In the genomic region with DNA sequence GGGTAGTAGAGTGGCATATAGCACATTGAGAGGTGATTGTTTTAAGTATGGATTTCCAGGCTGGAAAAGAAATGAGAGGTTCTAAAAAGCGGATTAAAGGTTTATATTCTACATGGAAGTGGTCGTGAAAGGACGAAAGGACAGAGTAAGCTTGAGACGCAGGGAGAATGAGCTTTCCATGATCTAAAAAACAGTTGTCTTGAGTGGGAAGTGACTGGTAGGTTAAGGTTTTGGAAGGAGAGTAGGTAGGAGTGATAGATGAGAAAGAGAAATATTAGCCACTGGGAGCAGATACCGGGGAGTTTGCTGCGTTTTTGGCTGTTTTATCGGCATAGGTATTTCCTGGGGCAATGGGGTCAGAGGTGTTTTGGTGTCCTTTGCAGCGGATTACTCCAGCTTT, we compare ENCODE assay signal across 29 cellular contexts.
"Had no signal": no experiment of that assay in that cellular context is flagged by ENCODE, and none has a peak within 500 bp of the region (broad histone marks: within the 10 kb centered on the region; RNA-seq: fewer than 3 reads in every experiment).

No MANE protein-coding gene starts in this region.

- DNase-seq: immature natural killer cell; kidney; left colon; left lung; lower lobe of right lung; mammary epithelial cell; mesenchymal stem cell; naive thymus-derived CD8-positive, alpha-beta T cell; nucleus accumbens; pancreas; posterior cingulate gyrus; retina; right cardiac atrium; stimulated activated CD4-positive, alpha-beta T cell treated with anti-CD3 and anti-CD28 coated beads, Interleukin-12 subunit alpha, Interleukin-12 subunit beta, amount 100 ng/mL, for 4 hours; stimulated activated CD4-positive, alpha-beta T cell treated with anti-CD3 and anti-CD28 coated beads, Interleukin-15, amount 100 ng/mL, for 24 hours; stimulated activated CD4-positive, alpha-beta T cell treated with anti-CD3 and anti-CD28 coated beads, Interleukin-2, amount 100 ng/mL, for 24 hours; stimulated activated CD4-positive, alpha-beta T cell treated with anti-CD3 and anti-CD28 coated beads, Interleukin-4, amount 100 ng/mL, for 1 hour; stimulated activated naive B cell treated with anti-CD40 and anti-IgM and Interleukin-4, amounts not matched to agents 10 μg/mL and 1 μg/mL and 100 μg/mL, for 72 hours; stimulated activated naive CD8-positive, alpha-beta T cell treated with anti-CD3 and anti-CD28 coated beads, Interleukin-15, Interleukin-2, amounts not matched to agents 100 U/mL and 50 U/mL, for 24 hours; stomach; tibial artery; uterus had no signal

- H3K27me3 Mint-ChIP-seq: naive thymus-derived CD8-positive, alpha-beta T cell; stimulated activated naive B cell treated with anti-CD40 and anti-IgM and Interleukin-4, amounts not matched to agents 10 μg/mL and 1 μg/mL and 100 μg/mL, for 72 hours; type B pancreatic cell had no signal

- H3K4me3 Mint-ChIP-seq: immature natural killer cell; naive thymus-derived CD8-positive, alpha-beta T cell; nephron; neural crest cell; stimulated activated naive B cell treated with anti-CD40 and anti-IgM and Interleukin-4, amounts not matched to agents 10 μg/mL and 1 μg/mL and 100 μg/mL, for 72 hours; type B pancreatic cell had no signal

- H3K27ac ChIP-seq: left lung, lower lobe of right lung, pancreas, prostate gland, skin epidermis, stomach, suprapubic skin, thoracic aorta, tibial artery, uterus had no signal

- H3K4me3 ChIP-seq: left lung, lower lobe of right lung, pancreas, prostate gland, skin epidermis, stomach, suprapubic skin, thoracic aorta, tibial artery, uterus had no signal

- H3K27ac Mint-ChIP-seq: immature natural killer cell; naive thymus-derived CD8-positive, alpha-beta T cell; nephron; stimulated activated naive B cell treated with anti-CD40 and anti-IgM and Interleukin-4, amounts not matched to agents 10 μg/mL and 1 μg/mL and 100 μg/mL, for 72 hours; type B pancreatic cell had no signal

- H3K9me3 ChIP-seq: lower lobe of right lung, pancreas, prostate gland, suprapubic skin, thoracic aorta, tibial artery, uterus had no signal

- H3K4me1 ChIP-seq: left lung, lower lobe of right lung, pancreas, prostate gland, stomach, suprapubic skin, tibial artery, uterus had no signal

- H3K27me3 ChIP-seq: left lung, pancreas, stomach, suprapubic skin, tibial artery, uterus had no signal

- H3K36me3 ChIP-seq: left lung, lower lobe of right lung, pancreas, prostate gland, stomach, suprapubic skin, thoracic aorta, tibial artery, uterus had no signal

- H3K36me3 Mint-ChIP-seq: immature natural killer cell; naive thymus-derived CD8-positive, alpha-beta T cell; stimulated activated naive B cell treated with anti-CD40 and anti-IgM and Interleukin-4, amounts not matched to agents 10 μg/mL and 1 μg/mL and 100 μg/mL, for 72 hours; type B pancreatic cell had no signal

- H3K4me1 Mint-ChIP-seq: immature natural killer cell; naive thymus-derived CD8-positive, alpha-beta T cell; nephron; neural crest cell had no signal
